ENCODE assay signal across 18 cellular contexts in genomic region chr6:63269470-63269869, GRCh38. TPM values are rescaled to one million over a fixed set of nuclear protein-coding genes. Genes with fewer than 3 reads are reported as not detected.
DNase-seq lines count a peak whose midpoint lies in the region; ATAC-seq and TF ChIP-seq lines count a peak whose summit lies in the region.
"Had no signal": no experiment of that assay in that cellular context is flagged by ENCODE, and none has a peak within 500 bp of the region (broad histone marks: within the 10 kb centered on the region; RNA-seq: fewer than 3 reads in every experiment).

No MANE protein-coding gene starts in this region.

- POLR2A ChIA-PET in OCI-LY7 (lab: Charles Lee) = no interaction called here

- H3K9me2 ChIP-seq in OCI-LY7 (ENCODE audit: insufficient read depth, low read length) = no peaks in the 10 kb centered on the region

- no peaks in the 10 kb centered on the region for H3K79me2 ChIP-seq in OCI-LY7 (ENCODE audit: insufficient read depth, low read depth, low read length)

- ATAC-seq in GM18867 (IDR thresholded peaks at IDR 0.05; ENCODE audit: unreplicated experiment) (peak; percentile 75), GM21447 (IDR thresholded peaks at IDR 0.05; ENCODE audit: unreplicated experiment) (peak; percentile 46), HG03025 (IDR thresholded peaks at IDR 0.05; ENCODE audit: low FRiP score, unreplicated experiment) (peak; percentile 47), HG03108 (IDR thresholded peaks at IDR 0.05; ENCODE audit: unreplicated experiment) (no peak), upper lobe of right lung (no peak)
- ATAC-seq: right cardiac atrium had no signal

- H3K36me3 ChIP-seq in OCI-LY7 (ENCODE audit: insufficient read depth, low read length) (no peaks in the 10 kb centered on the region), upper lobe of right lung (no peaks in the 10 kb centered on the region)
- H3K36me3 ChIP-seq: BLaER1, tibial nerve had no signal

- no peak overlapping the region for H3K27ac ChIP-seq in OCI-LY7 (ENCODE audit: low read depth, low read length, poor library complexity, severe bottlenecking)
- H3K27ac ChIP-seq in upper lobe of right lung = no peak overlapping the region
- H3K27ac ChIP-seq: BLaER1, SK-N-MC, tibial nerve had no signal

- H3K9me3 ChIP-seq in OCI-LY7 (ENCODE audit: low read length) = no peaks in the 10 kb centered on the region
- H3K9me3 ChIP-seq in upper lobe of right lung = no peaks in the 10 kb centered on the region
- H3K9me3 ChIP-seq: BLaER1, tibial nerve had no signal

- no peak overlapping the region for H3K4me2 ChIP-seq in OCI-LY7 (ENCODE audit: low read length)
- H3K4me2 ChIP-seq: BLaER1 had no signal

- no peak for DNase-seq in OCI-LY7 (ENCODE audit: low spot score)
- no peak for DNase-seq in cerebellar cortex (ENCODE audit: low spot score)
- no peak for DNase-seq in medulla oblongata (ENCODE audit: extremely low spot score)
- DNase-seq in upper lobe of right lung = no peak
- DNase-seq: activated CD4-positive, alpha-beta T cell treated with anti-CD3 and anti-CD28 coated beads, Interleukin-2, amount 50 U/mL, for 4 hours; mammary epithelial cell; NCI-H1092; nephron progenitor cell; right cardiac atrium had no signal

- no peaks in the 10 kb centered on the region for H3K4me1 ChIP-seq in OCI-LY7 (ENCODE audit: insufficient read depth, low read length, poor library complexity, severe bottlenecking)
- no peaks in the 10 kb centered on the region for H3K4me1 ChIP-seq in upper lobe of right lung
- H3K4me1 ChIP-seq: BLaER1, tibial nerve had no signal

- CTCF ChIA-PET in OCI-LY7 (lab: Charles Lee; ENCODE audit: unreplicated experiment) = no interaction called here

- intact Hi-C loops in OCI-LY7 (cut with micrococcal nuclease; ENCODE audit: unreplicated experiment) (no loop called here), upper lobe of right lung (cut with DNase I) (no loop called here)

- TF ChIP-seq CTCF in OCI-LY7 (conservative IDR thresholded peaks at IDR 0.05; ENCODE audit: low read length) (0 out of 2 replicates have a peak, but pooled peaks have one; percentile 15), upper lobe of right lung (IDR thresholded peaks at IDR 0.05) (no peak)

- H2AFZ ChIP-seq in OCI-LY7 (ENCODE audit: low read length) = no peak overlapping the region

- H3K4me3 ChIP-seq in OCI-LY7 (ENCODE audit: low read depth, low read length, poor library complexity, severe bottlenecking) (no peak overlapping the region), upper lobe of right lung (no peak overlapping the region)
- H3K4me3 ChIP-seq: BLaER1, SK-N-MC, tibial nerve had no signal

- H3K27me3 ChIP-seq in upper lobe of right lung = no peaks in the 10 kb centered on the region
- H3K27me3 ChIP-seq: BLaER1, tibial nerve had no signal

- BruUV-seq in OCI-LY7 (replicated peaks; lab: Mats Ljungman, UMichigan) = no TSS peak

- no peaks in the 10 kb centered on the region for H4K20me1 ChIP-seq in OCI-LY7 (ENCODE audit: insufficient read depth, low read length)
- H4K20me1 ChIP-seq: BLaER1 had no signal

RNA-seq across cellular contexts. Expression of gene LGSN, which starts 50.3 kb away (rescaled TPM):
- total RNA-seq in OCI-LY7 (2014; rRNA removed; shearing (Covaris generic)) = 0.25 and 0.41 TPM in 2 replicates
- 0.26 and 0.76 TPM in 2 replicates for total RNA-seq in OCI-LY7 (2022)
- total RNA-seq in upper lobe of right lung = 0.38 TPM
- total RNA-seq: cerebellum, glomerular endothelial cell, mammary epithelial cell, right cardiac atrium, tibial nerve had no signal

RNA-seq across cellular contexts. Expression of gene FKBP1C, which starts 58.2 kb away (rescaled TPM):
- total RNA-seq in OCI-LY7 (2014; rRNA removed; shearing (Covaris generic)) = 0.10 and 0.16 TPM in 2 replicates
- total RNA-seq in OCI-LY7 (2022) (0.39 TPM in 1 of 2 replicates, not detected in the other), upper lobe of right lung (0.52 TPM)

Comparison
In these comparisons a context has a peak if more than half of its experiments do, and no peak if none do; other contexts are left out.
1. ATAC-seq: peak in GM18867 (single experiment), GM21447 (single experiment) and HG03025 (single experiment); none in HG03108 (single experiment) and upper lobe of right lung (single experiment).